Comparison of ENCODE assay signal across 1 cellular context in the genomic region with DNA sequence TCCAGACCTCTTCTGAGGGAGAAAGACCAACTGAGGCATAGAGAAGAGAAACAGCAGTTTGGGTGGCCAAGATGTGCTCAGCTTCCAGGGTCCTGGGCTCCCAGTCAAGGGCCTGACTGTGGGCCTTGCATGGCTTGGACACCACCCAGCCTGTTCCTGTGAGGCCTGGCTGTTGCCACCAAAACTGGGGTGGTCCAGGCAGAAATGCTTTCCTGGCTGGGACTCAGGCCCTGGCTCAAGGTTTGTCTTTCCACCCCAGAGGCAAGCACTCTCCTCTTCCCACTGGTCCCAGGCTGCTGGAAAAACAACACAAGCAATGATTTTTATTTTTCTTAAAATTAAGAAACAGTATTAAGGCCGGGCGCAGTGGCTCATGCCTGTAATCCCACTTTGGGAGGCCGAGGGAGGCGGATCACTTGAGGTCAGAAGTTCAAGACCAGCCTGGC.
TF ChIP-seq lines count a peak whose summit lies in the region.

No MANE protein-coding gene starts in this region.

TF ChIP-seq in H1, 55 proteins besides CTCF, POLR2A, EP300 and RAD21:
- TF ChIP-seq RXRA (IDR thresholded peaks at IDR 0.05; ENCODE audit: insufficient read depth, low read depth, low read length) (no peak), POU5F1 (IDR thresholded peaks at IDR 0.05; ENCODE audit: low read depth, low read length) (no peak), TCF12 (IDR thresholded peaks at IDR 0.05; ENCODE audit: low read depth, low read length) (no peak), RFX5 (IDR thresholded peaks at IDR 0.05; ENCODE audit: borderline replicate concordance, low read depth, low read length) (no peak), KDM1A (IDR thresholded peaks at IDR 0.05; ENCODE audit: borderline replicate concordance, low read length) (no peak), RNF2 (IDR thresholded peaks at IDR 0.05; ENCODE audit: borderline replicate concordance, low read depth, low read length, missing control alignments, poor library complexity, severe bottlenecking) (no peak), CTBP2 (IDR thresholded peaks at IDR 0.05; ENCODE audit: borderline replicate concordance, insufficient read depth, insufficient read length, low read length) (no peak), TAF7 (optimal IDR thresholded peaks at IDR 0.05; ENCODE audit: borderline replicate concordance, low read depth, low read length) (no peak), BCL11A (IDR thresholded peaks at IDR 0.05; ENCODE audit: low read depth in 2 of 2, low read length in 2 of 2) (no peak), CBX5 (IDR thresholded peaks at IDR 0.05; ENCODE audit: low read depth, low read length) (no peak), BRCA1 (IDR thresholded peaks at IDR 0.05; ENCODE audit: low read depth, low read length) (no peak), CHD2 (IDR thresholded peaks at IDR 0.05; ENCODE audit: low read length) (no peak), SP4 (IDR thresholded peaks at IDR 0.05; ENCODE audit: low read length) (no peak), KDM4A (IDR thresholded peaks at IDR 0.05; ENCODE audit: low read depth, low read length, severe bottlenecking) (no peak), CHD1 (IDR thresholded peaks at IDR 0.05; ENCODE audit: low read depth, low read length) (no peak)
- TF ChIP-seq, protein P1, sequence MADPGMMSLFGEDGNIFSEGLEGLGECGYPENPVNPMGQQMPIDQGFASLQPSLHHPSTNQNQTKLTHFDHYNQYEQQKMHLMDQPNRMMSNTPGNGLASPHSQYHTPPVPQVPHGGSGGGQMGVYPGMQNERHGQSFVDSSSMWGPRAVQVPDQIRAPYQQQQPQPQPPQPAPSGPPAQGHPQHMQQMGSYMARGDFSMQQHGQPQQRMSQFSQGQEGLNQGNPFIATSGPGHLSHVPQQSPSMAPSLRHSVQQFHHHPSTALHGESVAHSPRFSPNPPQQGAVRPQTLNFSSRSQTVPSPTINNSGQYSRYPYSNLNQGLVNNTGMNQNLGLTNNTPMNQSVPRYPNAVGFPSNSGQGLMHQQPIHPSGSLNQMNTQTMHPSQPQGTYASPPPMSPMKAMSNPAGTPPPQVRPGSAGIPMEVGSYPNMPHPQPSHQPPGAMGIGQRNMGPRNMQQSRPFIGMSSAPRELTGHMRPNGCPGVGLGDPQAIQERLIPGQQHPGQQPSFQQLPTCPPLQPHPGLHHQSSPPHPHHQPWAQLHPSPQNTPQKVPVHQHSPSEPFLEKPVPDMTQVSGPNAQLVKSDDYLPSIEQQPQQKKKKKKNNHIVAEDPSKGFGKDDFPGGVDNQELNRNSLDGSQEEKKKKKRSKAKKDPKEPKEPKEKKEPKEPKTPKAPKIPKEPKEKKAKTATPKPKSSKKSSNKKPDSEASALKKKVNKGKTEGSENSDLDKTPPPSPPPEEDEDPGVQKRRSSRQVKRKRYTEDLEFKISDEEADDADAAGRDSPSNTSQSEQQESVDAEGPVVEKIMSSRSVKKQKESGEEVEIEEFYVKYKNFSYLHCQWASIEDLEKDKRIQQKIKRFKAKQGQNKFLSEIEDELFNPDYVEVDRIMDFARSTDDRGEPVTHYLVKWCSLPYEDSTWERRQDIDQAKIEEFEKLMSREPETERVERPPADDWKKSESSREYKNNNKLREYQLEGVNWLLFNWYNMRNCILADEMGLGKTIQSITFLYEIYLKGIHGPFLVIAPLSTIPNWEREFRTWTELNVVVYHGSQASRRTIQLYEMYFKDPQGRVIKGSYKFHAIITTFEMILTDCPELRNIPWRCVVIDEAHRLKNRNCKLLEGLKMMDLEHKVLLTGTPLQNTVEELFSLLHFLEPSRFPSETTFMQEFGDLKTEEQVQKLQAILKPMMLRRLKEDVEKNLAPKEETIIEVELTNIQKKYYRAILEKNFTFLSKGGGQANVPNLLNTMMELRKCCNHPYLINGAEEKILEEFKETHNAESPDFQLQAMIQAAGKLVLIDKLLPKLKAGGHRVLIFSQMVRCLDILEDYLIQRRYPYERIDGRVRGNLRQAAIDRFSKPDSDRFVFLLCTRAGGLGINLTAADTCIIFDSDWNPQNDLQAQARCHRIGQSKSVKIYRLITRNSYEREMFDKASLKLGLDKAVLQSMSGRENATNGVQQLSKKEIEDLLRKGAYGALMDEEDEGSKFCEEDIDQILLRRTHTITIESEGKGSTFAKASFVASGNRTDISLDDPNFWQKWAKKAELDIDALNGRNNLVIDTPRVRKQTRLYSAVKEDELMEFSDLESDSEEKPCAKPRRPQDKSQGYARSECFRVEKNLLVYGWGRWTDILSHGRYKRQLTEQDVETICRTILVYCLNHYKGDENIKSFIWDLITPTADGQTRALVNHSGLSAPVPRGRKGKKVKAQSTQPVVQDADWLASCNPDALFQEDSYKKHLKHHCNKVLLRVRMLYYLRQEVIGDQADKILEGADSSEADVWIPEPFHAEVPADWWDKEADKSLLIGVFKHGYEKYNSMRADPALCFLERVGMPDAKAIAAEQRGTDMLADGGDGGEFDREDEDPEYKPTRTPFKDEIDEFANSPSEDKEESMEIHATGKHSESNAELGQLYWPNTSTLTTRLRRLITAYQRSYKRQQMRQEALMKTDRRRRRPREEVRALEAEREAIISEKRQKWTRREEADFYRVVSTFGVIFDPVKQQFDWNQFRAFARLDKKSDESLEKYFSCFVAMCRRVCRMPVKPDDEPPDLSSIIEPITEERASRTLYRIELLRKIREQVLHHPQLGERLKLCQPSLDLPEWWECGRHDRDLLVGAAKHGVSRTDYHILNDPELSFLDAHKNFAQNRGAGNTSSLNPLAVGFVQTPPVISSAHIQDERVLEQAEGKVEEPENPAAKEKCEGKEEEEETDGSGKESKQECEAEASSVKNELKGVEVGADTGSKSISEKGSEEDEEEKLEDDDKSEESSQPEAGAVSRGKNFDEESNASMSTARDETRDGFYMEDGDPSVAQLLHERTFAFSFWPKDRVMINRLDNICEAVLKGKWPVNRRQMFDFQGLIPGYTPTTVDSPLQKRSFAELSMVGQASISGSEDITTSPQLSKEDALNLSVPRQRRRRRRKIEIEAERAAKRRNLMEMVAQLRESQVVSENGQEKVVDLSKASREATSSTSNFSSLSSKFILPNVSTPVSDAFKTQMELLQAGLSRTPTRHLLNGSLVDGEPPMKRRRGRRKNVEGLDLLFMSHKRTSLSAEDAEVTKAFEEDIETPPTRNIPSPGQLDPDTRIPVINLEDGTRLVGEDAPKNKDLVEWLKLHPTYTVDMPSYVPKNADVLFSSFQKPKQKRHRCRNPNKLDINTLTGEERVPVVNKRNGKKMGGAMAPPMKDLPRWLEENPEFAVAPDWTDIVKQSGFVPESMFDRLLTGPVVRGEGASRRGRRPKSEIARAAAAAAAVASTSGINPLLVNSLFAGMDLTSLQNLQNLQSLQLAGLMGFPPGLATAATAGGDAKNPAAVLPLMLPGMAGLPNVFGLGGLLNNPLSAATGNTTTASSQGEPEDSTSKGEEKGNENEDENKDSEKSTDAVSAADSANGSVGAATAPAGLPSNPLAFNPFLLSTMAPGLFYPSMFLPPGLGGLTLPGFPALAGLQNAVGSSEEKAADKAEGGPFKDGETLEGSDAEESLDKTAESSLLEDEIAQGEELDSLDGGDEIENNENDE (IDR thresholded peaks at IDR 0.05; ENCODE audit: insufficient replicate concordance, low read length): no peak
- TF ChIP-seq, protein P2, sequence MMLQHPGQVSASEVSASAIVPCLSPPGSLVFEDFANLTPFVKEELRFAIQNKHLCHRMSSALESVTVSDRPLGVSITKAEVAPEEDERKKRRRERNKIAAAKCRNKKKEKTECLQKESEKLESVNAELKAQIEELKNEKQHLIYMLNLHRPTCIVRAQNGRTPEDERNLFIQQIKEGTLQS (IDR thresholded peaks at IDR 0.05; ENCODE audit: insufficient read depth, low read depth, low read length): no peak
